ENCODE assay signal across 2 cellular contexts in genomic region chr1:80767711-80768110, GRCh38.
A peak's percentile ranks its signal among the peaks of the same experiment; 100 is the strongest.
TF ChIP-seq lines count a peak whose summit lies in the region.

No MANE protein-coding gene starts in this region.

TF ChIP-seq in HepG2, 621 proteins besides CTCF, POLR2A, EP300 and RAD21:
- peak; percentile 14 to 66; a peak in 2 of 4 replicates for TF ChIP-seq MAFK (conservative IDR thresholded peaks at IDR 0.05 in 1 of 2, IDR thresholded peaks at IDR 0.05 in 1 of 2; ENCODE audit: low read length in 2 of 2)
- no peak for TF ChIP-seq ZNF83 (CRISPR knock-in tag; IDR thresholded peaks at IDR 0.05; ENCODE audit: borderline replicate concordance)
- peak; percentile 48; the same call in 1 of the 2 replicates for TF ChIP-seq MAFF (IDR thresholded peaks at IDR 0.05; ENCODE audit: low read depth, low read length)

TF ChIP-seq in IMR-90, 13 proteins besides CTCF, POLR2A, EP300 and RAD21:
- TF ChIP-seq RCOR1 (IDR thresholded peaks at IDR 0.05; ENCODE audit: insufficient replicate concordance, low read length) (no peak), MAFK (IDR thresholded peaks at IDR 0.05; ENCODE audit: low read depth, low read length) (peak; percentile 51; the same call in 1 of the 2 replicates)
